In the genomic region with DNA sequence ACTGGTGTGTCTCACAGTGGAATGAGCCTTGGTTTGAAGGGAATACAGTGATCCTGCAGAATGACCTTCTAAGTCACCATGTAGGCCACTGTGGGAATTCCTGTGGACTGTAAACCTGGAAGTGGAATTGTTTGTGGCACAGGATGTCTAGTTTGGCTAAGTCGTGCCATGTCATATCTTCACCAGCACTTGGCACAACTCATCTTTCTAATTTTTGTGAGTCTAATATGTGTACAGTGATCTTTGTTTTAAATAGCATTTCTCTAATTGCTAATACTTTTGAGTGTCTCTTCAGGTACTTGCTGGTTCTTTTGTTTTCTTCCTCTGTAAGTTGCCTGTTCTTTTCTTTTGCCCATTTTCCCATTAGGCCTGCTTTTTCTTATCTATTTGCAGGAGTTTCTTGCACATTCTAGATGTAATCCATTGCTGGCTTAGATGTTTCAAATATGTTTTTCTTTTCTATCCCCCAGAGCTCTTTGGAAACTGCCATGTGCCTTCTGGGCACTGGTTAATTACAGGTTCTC, we compare ENCODE assay signal across 33 cellular contexts.
"Had no signal": no experiment of that assay in that cellular context is flagged by ENCODE, and none has a peak within 500 bp of the region (broad histone marks: within the 10 kb centered on the region; RNA-seq: fewer than 3 reads in every experiment).

No MANE protein-coding gene starts in this region.

- H3K36me3 ChIP-seq: adrenal gland, ascending aorta, brain microvascular endothelial cell, breast epithelium, cardiac muscle cell, colonic mucosa had no signal

- H3K27ac ChIP-seq: adrenal gland, ascending aorta, body of pancreas, brain microvascular endothelial cell, breast epithelium, cardiac muscle cell, colonic mucosa had no signal

- H3K4me1 ChIP-seq: adrenal gland, ascending aorta, body of pancreas, breast epithelium, colonic mucosa had no signal

- H3K27me3 ChIP-seq: adrenal gland, ascending aorta, body of pancreas, brain microvascular endothelial cell, breast epithelium, cardiac muscle cell, colonic mucosa had no signal

- DNase-seq: activated effector memory CD4-positive, alpha-beta T cell treated with Interleukin-2 at 50 U/mL for 16 hours; activated gamma-delta T cell; activated gamma-delta T cell treated with Interleukin-2 at 50 U/mL for 16 hours; activated naive CD4-positive, alpha-beta T cell; activated naive CD4-positive, alpha-beta T cell treated with anti-CD3 and anti-CD28 coated beads for 36 hours; activated naive CD4-positive, alpha-beta T cell treated with anti-CD3 and anti-CD28 coated beads, Interleukin-2, amount 10 ng/mL, durations not matched to agents 7 days and 5 days; activated naive CD4-positive, alpha-beta T cell treated with anti-CD3 and anti-CD28 coated beads, Interleukin-2, amount 50 U/mL, for 16 hours; activated naive CD4-positive, alpha-beta T cell treated with Interleukin-2 at 50 U/mL for 16 hours; activated naive CD8-positive, alpha-beta T cell treated with anti-CD3 and anti-CD28 coated beads for 36 hours; activated naive CD8-positive, alpha-beta T cell treated with anti-CD3 and anti-CD28 coated beads, Interleukin-2, amount 10 ng/mL, durations not matched to agents 7 days and 5 days; activated naive CD8-positive, alpha-beta T cell treated with anti-CD3 and anti-CD28 coated beads, Interleukin-2, amount 50 U/mL, for 24 hours; activated T-cell treated with anti-CD3 and anti-CD28 coated beads, Interleukin-2, amount 50 U/mL, for 4 hours; activated T-cell treated with anti-CD3 and anti-CD28 coated beads, Interleukin-2, amount 50 U/mL, for 48 hours; activated T-cell treated with anti-CD3 and anti-CD28 coated beads, Interleukin-2, amount 50 U/mL, for 72 hours; adrenal gland; amniotic stem cell; amygdala; anterior cingulate cortex; aorta; body of pancreas; brain microvascular endothelial cell; caudate nucleus; central memory CD4-positive, alpha-beta T cell; cerebellar nuclear complex; colonic mucosa had no signal

- FAIRE-seq: astrocyte, bronchial epithelial cell, colon had no signal

- H3K4me3 ChIP-seq: adrenal gland, ascending aorta, body of pancreas, breast epithelium, cardiac muscle cell, colonic mucosa had no signal

- H3K9me3 ChIP-seq: adrenal gland, colonic mucosa had no signal

- ATAC-seq: activated naive CD4-positive, alpha-beta T cell treated with anti-CD3 and anti-CD28 coated beads, Interleukin-2, amount 50 U/mL, for 72 hours; activated naive CD8-positive, alpha-beta T cell treated with anti-CD3 and anti-CD28 coated beads, Interleukin-2, amount 50 U/mL, for 24 hours; activated T-cell treated with anti-CD3 and anti-CD28 coated beads, Interleukin-2, amount 50 U/mL, for 4 hours; activated T-cell treated with anti-CD3 and anti-CD28 coated beads, Interleukin-2, amount 50 U/mL, for 72 hours; activated T-helper 17 cell treated with anti-CD3 and anti-CD28 coated beads, Interleukin-2, amount 50 U/mL, for 72 hours; body of pancreas had no signal
